Comparison of ENCODE assay signal across 8 cellular contexts in the genomic region with DNA sequence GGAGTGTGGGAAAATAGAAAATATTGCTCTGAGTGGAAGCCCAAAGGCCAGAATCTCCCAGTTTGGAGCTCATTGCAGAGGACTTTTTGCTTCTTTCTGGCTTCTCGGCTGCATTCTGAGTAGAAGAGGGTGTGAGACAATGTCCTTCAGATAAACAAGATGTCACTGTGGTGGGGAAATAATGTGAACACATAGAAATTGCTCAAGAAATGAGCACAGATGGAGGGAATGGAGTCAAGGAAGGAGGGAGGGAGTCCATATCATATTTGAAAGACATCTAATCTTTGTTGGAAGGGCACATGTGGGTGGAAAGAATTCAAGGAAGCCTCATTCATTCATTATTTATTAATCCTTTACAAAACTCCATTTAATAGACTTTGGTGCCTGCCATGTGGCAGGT.
"Had no signal": no experiment of that assay in that cellular context is flagged by ENCODE, and none has a peak within 500 bp of the region (broad histone marks: within the 10 kb centered on the region; RNA-seq: fewer than 3 reads in every experiment).

No MANE protein-coding gene starts in this region.

- H2AFZ ChIP-seq: GM23338 had no signal

- FAIRE-seq: K562 had no signal

- DNase-seq: H7, HFFc6, IMR-90 had no signal

- H3K9me3 Mint-ChIP-seq: GM23338, HFFc6 had no signal

- H3K36me3 ChIP-seq: HAP-1 had no signal

- ATAC-seq: GM23338, HCT116, K562 had no signal

- H3K4me3 ChIP-seq: GM23338, HAP-1, K562 had no signal

- H3K27ac Mint-ChIP-seq: GM23338, HFFc6 had no signal

- H3K4me1 ChIP-seq: HAP-1 had no signal

- H3K27ac ChIP-seq: HL-60 had no signal

- H3K4me2 ChIP-seq: GM23338 had no signal

- H3K9me3 ChIP-seq: HAP-1 had no signal

- H3K4me1 Mint-ChIP-seq: GM23338 had no signal

- H3K4me3 Mint-ChIP-seq: GM23338, HFFc6 had no signal
